In the genomic region with DNA sequence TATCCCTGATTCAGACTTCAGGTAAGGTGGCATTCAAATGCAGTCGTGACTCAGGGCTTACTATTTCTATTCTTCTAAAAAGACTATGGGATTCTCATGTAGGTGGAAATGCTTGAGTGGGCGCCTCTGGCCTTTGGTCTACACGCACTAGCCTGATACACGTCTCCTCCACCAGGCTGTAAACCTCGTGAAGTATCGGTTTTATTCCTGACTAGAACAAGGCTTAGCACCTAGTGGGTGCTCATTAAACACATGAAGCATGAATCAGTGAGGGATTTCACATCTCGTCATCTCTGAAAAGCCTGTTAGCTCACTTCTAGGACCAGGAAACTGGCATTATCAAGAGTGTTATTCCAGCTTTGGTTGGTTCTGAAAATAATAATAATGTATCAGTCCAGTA, we compare ENCODE assay signal across 16 cellular contexts. TPM values are rescaled to one million over a fixed set of nuclear protein-coding genes. Genes with fewer than 3 reads are reported as not detected.
DNase-seq lines count a peak whose midpoint lies in the region; ATAC-seq and TF ChIP-seq lines count a peak whose summit lies in the region.
"Had no signal": no experiment of that assay in that cellular context is flagged by ENCODE, and none has a peak within 500 bp of the region (broad histone marks: within the 10 kb centered on the region; RNA-seq: fewer than 3 reads in every experiment).

No MANE protein-coding gene starts in this region.

- ATAC-seq in GM18517 (IDR thresholded peaks at IDR 0.05; ENCODE audit: unreplicated experiment), result peak; percentile 43
- ATAC-seq in HG02970 (IDR thresholded peaks at IDR 0.05; ENCODE audit: low FRiP score, unreplicated experiment), result no peak
- ATAC-seq: left cardiac atrium had no signal

- no peak overlapping the region for H3K4me3 Mint-ChIP-seq in T-helper 2 cell treated with Interferon-gamma antibody and Interleukin-4, amounts not matched to agents 5 μg/mL and 100 μg/mL, for 36 hours
- H3K4me3 Mint-ChIP-seq in activated T-helper 1 cell treated with anti-CD3 and anti-CD28 coated beads, Interleukin-12 subunit alpha, Interleukin-12 subunit beta, Interleukin-2, Interleukin-4 antibody, amounts not matched to agents 30 ng/mL and 10 ng/mL and 1 ng/mL, durations not matched to agents 14 hours and 24 hours and 36 hours, result no peak overlapping the region
- no peak overlapping the region for H3K4me3 Mint-ChIP-seq in glutamatergic neuron (ENCODE audit: unreplicated experiment)

- no peaks in the 10 kb centered on the region for H3K36me3 Mint-ChIP-seq in T-helper 2 cell treated with Interferon-gamma antibody and Interleukin-4, amounts not matched to agents 5 μg/mL and 100 μg/mL, for 36 hours (ENCODE audit: low read depth)
- no peaks in the 10 kb centered on the region for H3K36me3 Mint-ChIP-seq in activated T-helper 1 cell treated with anti-CD3 and anti-CD28 coated beads, Interleukin-12 subunit alpha, Interleukin-12 subunit beta, Interleukin-2, Interleukin-4 antibody, amounts not matched to agents 30 ng/mL and 10 ng/mL and 1 ng/mL, durations not matched to agents 14 hours and 24 hours and 36 hours (ENCODE audit: low read depth)
- H3K36me3 Mint-ChIP-seq in glutamatergic neuron (ENCODE audit: unreplicated experiment), result no peaks in the 10 kb centered on the region
- H3K36me3 Mint-ChIP-seq: CD8-positive, alpha-beta T cell had no signal

- peak; percentile 11 for DNase-seq in T-helper 2 cell treated with Interferon-gamma antibody and Interleukin-4, amounts not matched to agents 5 μg/mL and 100 μg/mL, for 36 hours (ENCODE audit: low spot score)
- DNase-seq in T-helper 2 cell, result no peak
- no peak for DNase-seq in activated T-helper 1 cell treated with anti-CD3 and anti-CD28 coated beads, Interleukin-12 subunit alpha, Interleukin-12 subunit beta, Interleukin-2, Interleukin-4 antibody, amounts not matched to agents 30 ng/mL and 10 ng/mL and 1 ng/mL, durations not matched to agents 14 hours and 24 hours and 36 hours (ENCODE audit: low spot score)
- DNase-seq in renal cortical epithelial cell (ENCODE audit: low read depth), result peak; percentile 91
- DNase-seq in glutamatergic neuron, result no peak
- no peak for DNase-seq in NCI-H524 (lab: John Stamatoyannopoulos, UW)
- DNase-seq: brain microvascular endothelial cell, KG1, left cardiac atrium, NCI-H1694 treated with DMSO at 0.1 percent for 48 hours, NCI-H82, SHP77, thyroid gland had no signal

- intact Hi-C loops in activated T-helper 1 cell treated with anti-CD3 and anti-CD28 coated beads, Interleukin-12 subunit alpha, Interleukin-12 subunit beta, Interleukin-2, Interleukin-4 antibody, amounts not matched to agents 30 ng/mL and 10 ng/mL and 1 ng/mL, durations not matched to agents 14 hours and 24 hours and 36 hours (cut with micrococcal nuclease), result loop anchor here (1.0 to 10.0 kb wide), 4 partner anchors 16 to 423 kb away; no protein-coding TSS in a partner anchor

- peak overlapping the region; percentile 31 for H3K27ac Mint-ChIP-seq in T-helper 2 cell treated with Interferon-gamma antibody and Interleukin-4, amounts not matched to agents 5 μg/mL and 100 μg/mL, for 36 hours
- H3K27ac Mint-ChIP-seq in activated T-helper 1 cell treated with anti-CD3 and anti-CD28 coated beads, Interleukin-12 subunit alpha, Interleukin-12 subunit beta, Interleukin-2, Interleukin-4 antibody, amounts not matched to agents 30 ng/mL and 10 ng/mL and 1 ng/mL, durations not matched to agents 14 hours and 24 hours and 36 hours, result peak overlapping the region; percentile 12
- H3K27ac Mint-ChIP-seq in glutamatergic neuron (ENCODE audit: unreplicated experiment), result no peak overlapping the region

- H3K9me3 Mint-ChIP-seq in T-helper 2 cell treated with Interferon-gamma antibody and Interleukin-4, amounts not matched to agents 5 μg/mL and 100 μg/mL, for 36 hours, result no peaks in the 10 kb centered on the region
- no peaks in the 10 kb centered on the region for H3K9me3 Mint-ChIP-seq in activated T-helper 1 cell treated with anti-CD3 and anti-CD28 coated beads, Interleukin-12 subunit alpha, Interleukin-12 subunit beta, Interleukin-2, Interleukin-4 antibody, amounts not matched to agents 30 ng/mL and 10 ng/mL and 1 ng/mL, durations not matched to agents 14 hours and 24 hours and 36 hours
- H3K9me3 Mint-ChIP-seq in glutamatergic neuron (ENCODE audit: unreplicated experiment), result no peaks in the 10 kb centered on the region
- H3K9me3 Mint-ChIP-seq: CD8-positive, alpha-beta T cell had no signal

- no peak for TF ChIP-seq CTCF in glutamatergic neuron (IDR thresholded peaks at IDR 0.05; ENCODE audit: partially characterized antibody, unreplicated experiment)

- H3K4me1 Mint-ChIP-seq in T-helper 2 cell treated with Interferon-gamma antibody and Interleukin-4, amounts not matched to agents 5 μg/mL and 100 μg/mL, for 36 hours (ENCODE audit: low read depth), result peaks cover 24% of the 10 kb centered on the region
- H3K4me1 Mint-ChIP-seq in activated T-helper 1 cell treated with anti-CD3 and anti-CD28 coated beads, Interleukin-12 subunit alpha, Interleukin-12 subunit beta, Interleukin-2, Interleukin-4 antibody, amounts not matched to agents 30 ng/mL and 10 ng/mL and 1 ng/mL, durations not matched to agents 14 hours and 24 hours and 36 hours (ENCODE audit: low read depth), result peaks cover 31% of the 10 kb centered on the region
- H3K4me1 Mint-ChIP-seq in glutamatergic neuron (ENCODE audit: low read depth, unreplicated experiment), result no peaks in the 10 kb centered on the region

- no peaks in the 10 kb centered on the region for H3K27me3 Mint-ChIP-seq in T-helper 2 cell treated with Interferon-gamma antibody and Interleukin-4, amounts not matched to agents 5 μg/mL and 100 μg/mL, for 36 hours (ENCODE audit: low read depth)
- H3K27me3 Mint-ChIP-seq in activated T-helper 1 cell treated with anti-CD3 and anti-CD28 coated beads, Interleukin-12 subunit alpha, Interleukin-12 subunit beta, Interleukin-2, Interleukin-4 antibody, amounts not matched to agents 30 ng/mL and 10 ng/mL and 1 ng/mL, durations not matched to agents 14 hours and 24 hours and 36 hours (ENCODE audit: insufficient read depth), result peaks cover 4% of the 10 kb centered on the region
- H3K27me3 Mint-ChIP-seq in glutamatergic neuron (ENCODE audit: unreplicated experiment), result peaks cover 4% of the 10 kb centered on the region

RNA-seq across cellular contexts. Expression of gene HNF1A, which starts 17.7 kb away (rescaled TPM):
- total RNA-seq in activated T-helper 1 cell treated with anti-CD3 and anti-CD28 coated beads, Interleukin-12 subunit alpha, Interleukin-12 subunit beta, Interleukin-2, Interleukin-4 antibody, amounts not matched to agents 30 ng/mL and 10 ng/mL and 1 ng/mL, durations not matched to agents 14 hours and 24 hours and 36 hours, result not detected in 2 replicates
- total RNA-seq in renal cortical epithelial cell (1.7 and 1.9 TPM in 2 replicates), glutamatergic neuron (ENCODE audit: unreplicated experiment) (not detected)
- total RNA-seq: CD8-positive, alpha-beta T cell; left cardiac atrium; thyroid gland had no signal

RNA-seq across cellular contexts. Expression of gene C12orf43, which starts 55.6 kb away (rescaled TPM):
- total RNA-seq in activated T-helper 1 cell treated with anti-CD3 and anti-CD28 coated beads, Interleukin-12 subunit alpha, Interleukin-12 subunit beta, Interleukin-2, Interleukin-4 antibody, amounts not matched to agents 30 ng/mL and 10 ng/mL and 1 ng/mL, durations not matched to agents 14 hours and 24 hours and 36 hours, result 34.6 and 35.3 TPM in 2 replicates
- total RNA-seq in renal cortical epithelial cell (11.5 and 20.1 TPM in 2 replicates), glutamatergic neuron (ENCODE audit: unreplicated experiment) (20.2 TPM)

RNA-seq across cellular contexts. Expression of gene SPPL3, which starts 56.5 kb away (rescaled TPM):
- 27.3 and 31.2 TPM in 2 replicates for total RNA-seq in activated T-helper 1 cell treated with anti-CD3 and anti-CD28 coated beads, Interleukin-12 subunit alpha, Interleukin-12 subunit beta, Interleukin-2, Interleukin-4 antibody, amounts not matched to agents 30 ng/mL and 10 ng/mL and 1 ng/mL, durations not matched to agents 14 hours and 24 hours and 36 hours
- 6.6 and 13.5 TPM in 2 replicates for total RNA-seq in renal cortical epithelial cell
- 53.4 TPM for total RNA-seq in glutamatergic neuron (ENCODE audit: unreplicated experiment)

Comparison
In these comparisons a context has a peak if more than half of its experiments do, and no peak if none do; other contexts are left out.
1. DNase-seq: peak in T-helper 2 cell treated with Interferon-gamma antibody and Interleukin-4, amounts not matched to agents 5 μg/mL and 100 μg/mL, for 36 hours (single experiment) and renal cortical epithelial cell (single experiment); none in T-helper 2 cell (0 of 5), activated T-helper 1 cell treated with anti-CD3 and anti-CD28 coated beads, Interleukin-12 subunit alpha, Interleukin-12 subunit beta, Interleukin-2, Interleukin-4 antibody, amounts not matched to agents 30 ng/mL and 10 ng/mL and 1 ng/mL, durations not matched to agents 14 hours and 24 hours and 36 hours (single experiment), glutamatergic neuron (single experiment) and NCI-H524 (0 of 2).